8 cellular contexts compared by ENCODE assay signal in the genomic region with DNA sequence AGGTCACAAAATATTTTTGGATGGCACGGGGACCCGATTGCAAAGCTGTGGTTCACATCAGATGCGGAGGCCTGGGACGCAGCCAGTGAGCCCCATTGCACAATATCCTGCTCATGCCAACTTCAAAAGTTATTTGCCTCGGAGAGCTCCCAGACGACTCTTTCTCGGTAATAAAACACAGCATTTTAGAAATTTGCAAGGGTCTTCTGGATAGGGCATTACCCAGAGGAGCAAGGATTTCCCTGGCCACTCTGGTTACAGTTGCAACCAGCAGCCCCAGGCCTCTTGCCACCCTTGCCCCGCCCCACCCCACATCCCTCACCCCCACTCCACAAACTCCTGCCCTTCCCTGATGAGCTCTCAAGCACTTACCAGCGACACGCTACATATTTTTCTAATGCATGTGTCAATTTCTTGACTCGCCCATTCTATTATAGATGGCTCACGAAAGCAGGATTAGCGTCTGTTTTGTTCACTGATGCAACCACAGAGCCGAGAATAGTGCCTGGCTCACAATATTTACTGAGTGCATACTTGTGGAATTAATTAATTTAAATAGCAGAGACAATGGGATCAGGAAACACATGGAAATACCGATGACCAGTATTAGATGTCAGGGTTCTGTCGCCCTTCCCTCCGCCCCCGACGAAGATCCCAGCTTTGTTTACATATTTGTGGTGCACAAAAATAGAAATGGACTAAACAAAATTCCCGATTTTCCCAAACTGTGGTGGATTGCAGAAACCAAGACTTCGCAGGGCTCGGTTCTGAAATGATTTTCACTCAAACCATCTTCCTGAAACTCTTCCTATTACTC.
A peak's percentile ranks its signal among the peaks of the same experiment; 100 is the strongest.
DNase-seq lines count a peak whose midpoint lies in the region; ATAC-seq and TF ChIP-seq lines count a peak whose summit lies in the region.

No MANE protein-coding gene starts in this region.

- intact Hi-C loops in right cardiac atrium (cut with DNase I), result no loop called here
- intact Hi-C loops in transverse colon (cut with DNase I; ENCODE audit: low total_unique reads), result no loop called here
- intact Hi-C loops in posterior cingulate gyrus (cut with DNase I), result no loop called here

- H3K27ac ChIP-seq in right cardiac atrium (ENCODE audit: low read length) (peak overlapping the region; percentile 65), transverse colon (peak overlapping the region; percentile 68 to 77 (median 72))

- H3K4me1 ChIP-seq in right cardiac atrium (ENCODE audit: control insufficient read depth, insufficient read depth, low read length) (no peaks in the 10 kb centered on the region), transverse colon (peaks cover 10 to 21% (median 20%) of the 10 kb centered on the region in 4 donors)

- peak; percentile 23 for DNase-seq in activated CD8-positive, alpha-beta memory T cell treated with anti-CD3 and anti-CD28 coated beads, Interleukin-2, amount 50 U/mL, for 48 hours
- DNase-seq in activated CD8-positive, alpha-beta memory T cell treated with anti-CD3 and anti-CD28 coated beads, Interleukin-2, amount 50 U/mL, for 4 hours, result no peak
- DNase-seq in right cardiac atrium (peak; percentile 59 to 85 (median 84)), transverse colon (peak; percentile 49), posterior cingulate gyrus (no peak)

- H3K27me3 ChIP-seq in right cardiac atrium (ENCODE audit: control insufficient read depth, insufficient read depth) (no peaks in the 10 kb centered on the region), transverse colon (no peaks in the 10 kb centered on the region)

- H3K4me3 ChIP-seq in WI38 (ENCODE audit: low read depth, low read length) (peak overlapping the region; percentile 42), right cardiac atrium (ENCODE audit: low read length) (peak overlapping the region; percentile 1), transverse colon (peak overlapping the region in 1 of 4 donors; percentile 21)

- in situ Hi-C loops in transverse colon (cut with MboI; ENCODE audit: low pct_ligation_motif_present in 1 of 4, low pct_unique_long_range_greater_than_20kb in 1 of 4, low sequenced_read_pairs in 3 of 4), result no loop called here

- TF ChIP-seq CTCF in WI38 (IDR thresholded peaks at IDR 0.05; ENCODE audit: low read depth, low read length) (no peak), transverse colon (IDR thresholded peaks at IDR 0.05) (no peak)

- WGBS in right cardiac atrium, result 28% methylated on average over 22 of the region's 22 CpGs
- WGBS in transverse colon (ENCODE audit: low coverage in 1 of 2), 2 donors, result 31 to 39% methylated on average over 18 to 22 of the region's 22 CpGs

- H3K9me3 ChIP-seq in right cardiac atrium (ENCODE audit: control insufficient read depth, low read length) (no peaks in the 10 kb centered on the region), transverse colon (no peaks in the 10 kb centered on the region)

- TF ChIP-seq EP300 in transverse colon (IDR thresholded peaks at IDR 0.05; ENCODE audit: low read depth), result no peak

- peak; percentile 68 to 71 for ATAC-seq in right cardiac atrium
- ATAC-seq in GM19463 (IDR thresholded peaks at IDR 0.05; ENCODE audit: unreplicated experiment), result no peak
- no peak for ATAC-seq in HG03025 (IDR thresholded peaks at IDR 0.05; ENCODE audit: low FRiP score, unreplicated experiment)

- no peaks in the 10 kb centered on the region for H3K36me3 ChIP-seq in transverse colon

- no peak for TF ChIP-seq POLR2A in transverse colon (IDR thresholded peaks at IDR 0.05)

Comparison
In these comparisons a context has a peak if more than half of its experiments do, and no peak if none do; other contexts are left out.
1. DNase-seq: peak in activated CD8-positive, alpha-beta memory T cell treated with anti-CD3 and anti-CD28 coated beads, Interleukin-2, amount 50 U/mL, for 48 hours (single experiment), right cardiac atrium (3 of 3) and transverse colon (single experiment); none in activated CD8-positive, alpha-beta memory T cell treated with anti-CD3 and anti-CD28 coated beads, Interleukin-2, amount 50 U/mL, for 4 hours (single experiment) and posterior cingulate gyrus (0 of 10).
2. ATAC-seq: peak in right cardiac atrium (2 of 2); none in GM19463 (single experiment) and HG03025 (single experiment).